26 cellular contexts compared by ENCODE assay signal in genomic region chr1:55547441-55547840, GRCh38.
DNase-seq lines count a peak whose midpoint lies in the region; TF ChIP-seq lines count a peak whose summit lies in the region.
"Had no signal": no experiment of that assay in that cellular context is flagged by ENCODE, and none has a peak within 500 bp of the region (broad histone marks: within the 10 kb centered on the region; RNA-seq: fewer than 3 reads in every experiment).

No MANE protein-coding gene starts in this region.

- H3K9ac ChIP-seq in mammary epithelial cell (ENCODE audit: insufficient read depth, low read length) (no peak overlapping the region), muscle layer of colon (ENCODE audit: low read length) (no peak overlapping the region)
- H3K9ac ChIP-seq: BLaER1 had no signal

- TF ChIP-seq CTCF in breast epithelium (IDR thresholded peaks at IDR 0.05) (no peak), mammary epithelial cell (conservative IDR thresholded peaks at IDR 0.05 in 1 of 2, IDR thresholded peaks at IDR 0.05 in 1 of 2; ENCODE audit: extremely low read depth in 1 of 2, insufficient read depth in 1 of 2, low read depth in 1 of 2, low read length in 2 of 2) (no peak), brain (conservative IDR thresholded peaks at IDR 0.05) (no peak)

- H3K36me3 Mint-ChIP-seq in brain, result no peaks in the 10 kb centered on the region
- H3K36me3 Mint-ChIP-seq in CD8-positive, alpha-beta memory T cell, result no peaks in the 10 kb centered on the region
- H3K36me3 Mint-ChIP-seq: activated naive CD8-positive, alpha-beta T cell; natural killer cell had no signal

- dilution Hi-C loops in mammary epithelial cell (cut with HindIII; ENCODE audit: low sequenced_read_pairs), result no loop called here

- TF ChIP-seq POLR2A in breast epithelium (IDR thresholded peaks at IDR 0.05), result no peak

- POLR2A ChIA-PET in CD8-positive, alpha-beta memory T cell (lab: Charles Lee), result no interaction called here

- no peaks in the 10 kb centered on the region for H4K20me1 ChIP-seq in mammary epithelial cell (ENCODE audit: insufficient read depth, low read length)
- H4K20me1 ChIP-seq: BLaER1 had no signal

- WGBS in mammary epithelial cell (ENCODE audit: low coverage, missing lambda C conversion rate), result 92% methylated on average over 6 of the region's 6 CpGs

- no peaks in the 10 kb centered on the region for H3K9me3 ChIP-seq in breast epithelium
- no peaks in the 10 kb centered on the region for H3K9me3 ChIP-seq in mammary epithelial cell (replicated peaks; ENCODE audit: insufficient read depth, low read length)
- no peaks in the 10 kb centered on the region for H3K9me3 ChIP-seq in muscle layer of colon (ENCODE audit: low read length)
- no peaks in the 10 kb centered on the region for H3K9me3 ChIP-seq in CD8-positive, alpha-beta memory T cell (ENCODE audit: low read length)
- H3K9me3 ChIP-seq: Caco-2, gastrocnemius medialis, ovary had no signal

- H3K9me3 Mint-ChIP-seq in brain, result peaks cover 0 to 2% (median 0%) of the 10 kb centered on the region in 5 experiments
- H3K9me3 Mint-ChIP-seq in CD8-positive, alpha-beta memory T cell, result peaks cover 0 to 3% (median 0%) of the 10 kb centered on the region in 5 donors
- H3K9me3 Mint-ChIP-seq: activated CD8-positive, alpha-beta T cell treated with anti-CD3 and anti-CD28 coated beads for 36 hours; natural killer cell had no signal

- no peaks in the 10 kb centered on the region for H3K27me3 Mint-ChIP-seq in brain
- H3K27me3 Mint-ChIP-seq in CD8-positive, alpha-beta memory T cell, result peaks cover 8 to 15% of the 10 kb centered on the region in 2 donors

- no peak overlapping the region for H3K4me2 ChIP-seq in mammary epithelial cell (ENCODE audit: insufficient read depth, low read depth, low read length)
- H3K4me2 ChIP-seq: BLaER1 had no signal

- peak overlapping the region in 3 of 5 experiments; percentile 44 to 74 (median 65) for H3K27ac Mint-ChIP-seq in brain
- no peak overlapping the region for H3K27ac Mint-ChIP-seq in CD8-positive, alpha-beta memory T cell
- H3K27ac Mint-ChIP-seq: activated CD8-positive, alpha-beta T cell treated with anti-CD3 and anti-CD28 coated beads for 36 hours; activated naive CD8-positive, alpha-beta T cell; natural killer cell had no signal

- peak overlapping the region in 1 of 5 experiments; percentile 25 for H3K4me3 Mint-ChIP-seq in brain
- H3K4me3 Mint-ChIP-seq in CD8-positive, alpha-beta memory T cell, result no peak overlapping the region
- H3K4me3 Mint-ChIP-seq: activated CD8-positive, alpha-beta T cell treated with anti-CD3 and anti-CD28 coated beads for 36 hours; activated naive CD8-positive, alpha-beta T cell; natural killer cell had no signal

- no peak overlapping the region for H3K4me3 ChIP-seq in breast epithelium
- no peak overlapping the region for H3K4me3 ChIP-seq in mammary epithelial cell (replicated peaks in 1 of 3; ENCODE audit: insufficient read depth in 1 of 3, low read depth in 2 of 3, low read length in 3 of 3)
- H3K4me3 ChIP-seq in muscle layer of colon (ENCODE audit: low read depth in 1 of 2, low read length in 2 of 2), result no peak overlapping the region
- H3K4me3 ChIP-seq in CD8-positive, alpha-beta memory T cell (ENCODE audit: low read length), result no peak overlapping the region
- H3K4me3 ChIP-seq: BLaER1, gastrocnemius medialis, ovary, right atrium auricular region had no signal

- H3K27me3 ChIP-seq in breast epithelium, result no peaks in the 10 kb centered on the region
- H3K27me3 ChIP-seq in mammary epithelial cell (ENCODE audit: insufficient read depth, low read length), result no peaks in the 10 kb centered on the region
- no peaks in the 10 kb centered on the region for H3K27me3 ChIP-seq in muscle layer of colon (ENCODE audit: control insufficient read depth in 1 of 2, insufficient read depth in 2 of 2, low read length in 2 of 2)
- H3K27me3 ChIP-seq in CD8-positive, alpha-beta memory T cell (ENCODE audit: insufficient read depth, low read length, poor library complexity, severe bottlenecking), result no peaks in the 10 kb centered on the region
- H3K27me3 ChIP-seq: BLaER1, gastrocnemius medialis, ovary, right atrium auricular region had no signal

- CTCF ChIA-PET in mammary epithelial cell (lab: Charles Lee; ENCODE audit: low non-redundant PET), result no interaction called here
- CTCF ChIA-PET in CD8-positive, alpha-beta memory T cell (lab: Charles Lee), result no interaction called here

- H2AFZ ChIP-seq in mammary epithelial cell (ENCODE audit: low read depth, low read length), result no peak overlapping the region

- in situ Hi-C loops in mammary epithelial cell (cut with MboI; ENCODE audit: low sequenced_read_pairs in 2 of 2), result no loop called here

- peaks cover 15% of the 10 kb centered on the region for H3K4me1 Mint-ChIP-seq in brain
- no peaks in the 10 kb centered on the region for H3K4me1 Mint-ChIP-seq in CD8-positive, alpha-beta memory T cell
- H3K4me1 Mint-ChIP-seq: natural killer cell had no signal

- BruUV-seq in mammary epithelial cell (replicated peaks; lab: Mats Ljungman, UMichigan), result no TSS peak

- DNase-seq in breast epithelium (ENCODE audit: low spot score in 2 of 2) (no peak), mammary epithelial cell (no peak), NCI-H2029 treated with DMSO at 0.1 percent for 48 hours (lab: John Stamatoyannopoulos, UW) (no peak), NCI-H2081 (lab: John Stamatoyannopoulos, UW) (no peak), Ammon's horn (ENCODE audit: low spot score) (no peak)
- DNase-seq in CD8-positive, alpha-beta memory T cell, result no peak
- DNase-seq: activated CD4-positive, alpha-beta T cell treated with anti-CD3 and anti-CD28 coated beads for 1 hour; activated CD8-positive, alpha-beta T cell treated with anti-CD3 and anti-CD28 coated beads for 36 hours; Caco-2; cerebellar nuclear complex; gastrocnemius medialis; hippocampal formation; midbrain; natural killer cell; NCI-H1417; NCI-H526; ovary; RPMI8226; stimulated activated CD4-positive, alpha-beta T cell treated with anti-CD3 and anti-CD28 coated beads, Interleukin-12 subunit alpha, Interleukin-12 subunit beta, amount 100 ng/mL, for 4 hours; stimulated activated CD4-positive, alpha-beta T cell treated with anti-CD3 and anti-CD28 coated beads, Interleukin-4, amount 100 ng/mL, for 4 hours; stimulated activated naive CD8-positive, alpha-beta T cell treated with anti-CD3 and anti-CD28 coated beads, Interleukin-15, Interleukin-2, amounts not matched to agents 100 U/mL and 50 U/mL, for 24 hours had no signal

- intact Hi-C loops in breast epithelium (cut with DNase I; ENCODE audit: low total_unique reads) (no loop called here), mammary epithelial cell (cut with micrococcal nuclease) (no loop called here)

- no peaks in the 10 kb centered on the region for H3K36me3 ChIP-seq in breast epithelium
- no peaks in the 10 kb centered on the region for H3K36me3 ChIP-seq in mammary epithelial cell (ENCODE audit: insufficient read depth, low read length)
- no peaks in the 10 kb centered on the region for H3K36me3 ChIP-seq in muscle layer of colon (ENCODE audit: insufficient read depth, low read length)
- H3K36me3 ChIP-seq in CD8-positive, alpha-beta memory T cell (ENCODE audit: insufficient read depth, low read length), result no peaks in the 10 kb centered on the region
- H3K36me3 ChIP-seq: BLaER1, gastrocnemius medialis, ovary, right atrium auricular region had no signal

- H3K4me1 ChIP-seq in breast epithelium, result no peaks in the 10 kb centered on the region
- no peaks in the 10 kb centered on the region for H3K4me1 ChIP-seq in mammary epithelial cell (ENCODE audit: insufficient read depth, low read length)
- H3K4me1 ChIP-seq in muscle layer of colon (ENCODE audit: insufficient read depth, low read length), result peaks cover 8% of the 10 kb centered on the region
- no peaks in the 10 kb centered on the region for H3K4me1 ChIP-seq in CD8-positive, alpha-beta memory T cell (ENCODE audit: insufficient read depth, low read length)
- H3K4me1 ChIP-seq: BLaER1, Caco-2, gastrocnemius medialis, right atrium auricular region had no signal

- H3K27ac ChIP-seq in breast epithelium (peak overlapping the region; percentile 19 to 65), mammary epithelial cell (ENCODE audit: insufficient read depth, low read depth, low read length) (no peak overlapping the region), muscle layer of colon (ENCODE audit: low read depth, low read length) (peak overlapping the region; percentile 36)
- H3K27ac ChIP-seq in CD8-positive, alpha-beta memory T cell (ENCODE audit: low read depth, low read length), result no peak overlapping the region
- H3K27ac ChIP-seq: BLaER1, gastrocnemius medialis, ovary, right atrium auricular region had no signal

- H3K79me2 ChIP-seq in mammary epithelial cell (ENCODE audit: insufficient read depth, low read length), result no peaks in the 10 kb centered on the region

Comparison
In these comparisons a context has a peak if more than half of its experiments do, and no peak if none do; other contexts are left out.
1. H3K27ac ChIP-seq: peak in breast epithelium (2 of 2) and muscle layer of colon (single experiment); none in mammary epithelial cell (single experiment) and CD8-positive, alpha-beta memory T cell (single experiment).
2. H3K27ac Mint-ChIP-seq: peak in brain (3 of 5); none in CD8-positive, alpha-beta memory T cell (0 of 8).